Comparison of ENCODE assay signal across 8 cellular contexts in genomic region chr10:119207367-119207668, GRCh38. TPM values are rescaled to one million over a fixed set of nuclear protein-coding genes. Genes with fewer than 3 reads are reported as not detected.
DNase-seq lines count a peak whose midpoint lies in the region; ATAC-seq, FAIRE-seq and TF ChIP-seq lines count a peak whose summit lies in the region.

Gene GRK5, plus strand, starts transcription at chr10:119207571. Its CDS starts 347 bp downstream, at chr10:119207918.

- H3K36me3 ChIP-seq in esophagus muscularis mucosa, result no peaks in the 10 kb centered on the region
- H3K36me3 ChIP-seq in muscle layer of duodenum (ENCODE audit: control insufficient read depth in 1 of 2, insufficient read depth in 2 of 2, low read length in 2 of 2), result no peaks in the 10 kb centered on the region

- H3K27me3 Mint-ChIP-seq in activated T-cell treated with anti-CD3 and anti-CD28 coated beads, Interleukin-2, amount 50 U/mL, for 72 hours (ENCODE audit: low read depth), result no peaks in the 10 kb centered on the region

- H3K9me3 ChIP-seq in esophagus muscularis mucosa (no peaks in the 10 kb centered on the region), muscle layer of duodenum (ENCODE audit: control insufficient read depth in 1 of 2, low read length in 2 of 2) (no peaks in the 10 kb centered on the region)

- WGBS in esophagus muscularis mucosa, result 0% methylated on average over 4 of the region's 34 CpGs

- TF ChIP-seq POLR2A in esophagus muscularis mucosa (IDR thresholded peaks at IDR 0.05; ENCODE audit: low read depth), result no peak

- intact Hi-C loops in esophagus muscularis mucosa (cut with DNase I), result loop anchor here (2.0 to 10.0 kb wide), 4 partner anchors 45 to 467 kb away; no protein-coding TSS in a partner anchor

- peaks cover 50% of the 10 kb centered on the region for H3K4me1 Mint-ChIP-seq in activated T-cell treated with anti-CD3 and anti-CD28 coated beads, Interleukin-2, amount 50 U/mL, for 72 hours (ENCODE audit: low read depth)

- peak within 1 kb of the TSS; percentile 95 for H3K27ac Mint-ChIP-seq in activated T-cell treated with anti-CD3 and anti-CD28 coated beads, Interleukin-2, amount 50 U/mL, for 72 hours

- H3K4me3 ChIP-seq in esophagus muscularis mucosa, result peak within 1 kb of the TSS; percentile 74 to 95 (median 83)
- peak within 1 kb of the TSS; percentile 88 to 97 for H3K4me3 ChIP-seq in muscle layer of duodenum (ENCODE audit: low read depth in 1 of 2, low read length in 2 of 2)

- peak within 1 kb of the TSS; percentile 97 to 100 (median 98) for H3K27ac ChIP-seq in esophagus muscularis mucosa (replicated peaks in 1 of 4)
- peak within 1 kb of the TSS; percentile 92 for H3K27ac ChIP-seq in muscle layer of duodenum (ENCODE audit: low read length)

- DNase-seq in DMS153 treated with DMSO at 0.1 percent for 48 hours (lab: John Stamatoyannopoulos, UW; ENCODE audit: unreplicated experiment), result peak; percentile 54
- DNase-seq in KG1 (lab: John Stamatoyannopoulos, UW), result peak; percentile 87
- peak; percentile 90 for DNase-seq in RCC 7860 (ENCODE audit: low spot score)
- peak; percentile 96 to 97 for DNase-seq in activated T-cell treated with anti-CD3 and anti-CD28 coated beads, Interleukin-2, amount 50 U/mL, for 72 hours
- DNase-seq in esophagus muscularis mucosa (ENCODE audit: extremely low spot score), result peak; percentile 97
- DNase-seq in stimulated activated CD8-positive, alpha-beta memory T cell treated with anti-CD3 and anti-CD28 coated beads, Interleukin-7, amount 100 ng/mL, for 4 hours (ENCODE audit: low read depth in 2 of 2), result peak; percentile 89 to 95

- no peaks in the 10 kb centered on the region for H3K9me3 Mint-ChIP-seq in activated T-cell treated with anti-CD3 and anti-CD28 coated beads, Interleukin-2, amount 50 U/mL, for 72 hours

- no peak for TF ChIP-seq EP300 in esophagus muscularis mucosa (IDR thresholded peaks at IDR 0.05)

- TF ChIP-seq CTCF in esophagus muscularis mucosa (IDR thresholded peaks at IDR 0.05), result no peak

- H3K4me3 Mint-ChIP-seq in activated T-cell treated with anti-CD3 and anti-CD28 coated beads, Interleukin-2, amount 50 U/mL, for 72 hours, result peak within 1 kb of the TSS; percentile 98

- no peak for FAIRE-seq in RCC 7860 (lab: Jason Lieb, UNC)

- peaks cover 0 to 3% of the 10 kb centered on the region in 2 donors for H3K36me3 Mint-ChIP-seq in activated T-cell treated with anti-CD3 and anti-CD28 coated beads, Interleukin-2, amount 50 U/mL, for 72 hours (ENCODE audit: insufficient read depth in 2 of 2)

- H3K4me1 ChIP-seq in esophagus muscularis mucosa, result peaks cover 33 to 52% (median 50%) of the 10 kb centered on the region in 4 donors
- peaks cover 20 to 29% of the 10 kb centered on the region in 2 donors for H3K4me1 ChIP-seq in muscle layer of duodenum (ENCODE audit: control insufficient read depth in 1 of 2, insufficient read depth in 2 of 2, low read length in 2 of 2)

- ATAC-seq in GM21723 (IDR thresholded peaks at IDR 0.05; ENCODE audit: unreplicated experiment), result peak; percentile 74
- ATAC-seq in activated T-cell treated with anti-CD3 and anti-CD28 coated beads, Interleukin-2, amount 50 U/mL, for 72 hours (replicated peaks in 1 of 2), result peak; percentile 83 to 84

- H3K27me3 ChIP-seq in esophagus muscularis mucosa (no peaks in the 10 kb centered on the region), muscle layer of duodenum (ENCODE audit: low read depth, low read length) (no peaks in the 10 kb centered on the region)

RNA-seq across cellular contexts. Expression of gene GRK5, which starts in this region (rescaled TPM):
- 10 to 100 TPM; 24.8 to 28.1 TPM for total RNA-seq in activated T-cell treated with anti-CD3 and anti-CD28 coated beads, Interleukin-2, amount 50 U/mL, for 72 hours
- total RNA-seq in esophagus muscularis mucosa, result 10 to 100 TPM; 39.6 to 64.4 (median 50.7) TPM

Comparison
In these comparisons a context has a peak if more than half of its experiments do, and no peak if none do; other contexts are left out.
1. Peak in every context shown above with its lines: DNase-seq, ATAC-seq, H3K4me3 ChIP-seq and H3K27ac ChIP-seq.